Comparison of ENCODE assay signal across 8 cellular contexts in genomic region chr3:111691293-111691909, GRCh38. TPM values are rescaled to one million over a fixed set of nuclear protein-coding genes. Genes with fewer than 3 reads are reported as not detected.
DNase-seq lines count a peak whose midpoint lies in the region; ATAC-seq and TF ChIP-seq lines count a peak whose summit lies in the region.

No MANE protein-coding gene starts in this region.

- DNase-seq in ELF-1 (ENCODE audit: low read depth, low spot score), result peak; percentile 9
- no peak for DNase-seq in left cardiac atrium
- DNase-seq in tibial artery, result no peak
- no peak for DNase-seq in activated T-cell treated with anti-CD3 and anti-CD28 coated beads, Interleukin-2, amount 50 U/mL, for 1 hour
- no peak for DNase-seq in NCI-H1048 (lab: John Stamatoyannopoulos, UW)
- DNase-seq in stimulated activated CD8-positive, alpha-beta memory T cell treated with anti-CD3 and anti-CD28 coated beads, Interleukin-4, amount 100 ng/mL, for 48 hours, result no peak

- no peaks in the 10 kb centered on the region for H3F3A ChIP-seq in SU-DHL-6 (ENCODE audit: insufficient read depth)

- no peaks in the 10 kb centered on the region for H3K9me2 ChIP-seq in SU-DHL-6 (replicated peaks; ENCODE audit: insufficient read depth, low read length)

- intact Hi-C loops in left cardiac atrium (cut with DNase I), result no loop called here
- intact Hi-C loops in tibial artery (cut with DNase I; ENCODE audit: low total_unique reads), result no loop called here

- H3K9ac ChIP-seq in KMS-11 (no peak overlapping the region), SU-DHL-6 (ENCODE audit: low read length) (no peak overlapping the region)

- H3K27me3 ChIP-seq in KMS-11 (ENCODE audit: insufficient read depth, low read depth) (no peaks in the 10 kb centered on the region), SU-DHL-6 (ENCODE audit: low read length) (no peaks in the 10 kb centered on the region), tibial artery (no peaks in the 10 kb centered on the region)

- H3K9me3 ChIP-seq in SU-DHL-6 (ENCODE audit: insufficient read depth, low read length) (no peaks in the 10 kb centered on the region), tibial artery (no peaks in the 10 kb centered on the region)

- no peaks in the 10 kb centered on the region for H3K36me3 ChIP-seq in KMS-11 (ENCODE audit: insufficient read depth)
- H3K36me3 ChIP-seq in SU-DHL-6 (ENCODE audit: low read length), result no peaks in the 10 kb centered on the region
- H3K36me3 ChIP-seq in tibial artery, result no peaks in the 10 kb centered on the region

- H4K20me1 ChIP-seq in KMS-11 (ENCODE audit: insufficient read depth) (no peaks in the 10 kb centered on the region), SU-DHL-6 (ENCODE audit: low read depth, low read length) (no peaks in the 10 kb centered on the region)

- peak; percentile 44 to 48 for ATAC-seq in left cardiac atrium

- H3K4me1 ChIP-seq in KMS-11 (ENCODE audit: low read depth, poor library complexity, severe bottlenecking) (peaks cover 42% of the 10 kb centered on the region), tibial artery (no peaks in the 10 kb centered on the region)

- TF ChIP-seq CTCF in KMS-11 (conservative IDR thresholded peaks at IDR 0.05; ENCODE audit: low read depth, low read length), result peak; percentile 60
- TF ChIP-seq CTCF in SU-DHL-6 (IDR thresholded peaks at IDR 0.05; ENCODE audit: insufficient read depth, low read length, poor library complexity, severe bottlenecking), result peak; percentile 27
- TF ChIP-seq CTCF in tibial artery (IDR thresholded peaks at IDR 0.05), result peak; percentile 19 to 28

- no peak overlapping the region for H2AFZ ChIP-seq in KMS-11 (ENCODE audit: low read depth)
- no peak overlapping the region for H2AFZ ChIP-seq in SU-DHL-6 (ENCODE audit: low read depth, low read length, severe bottlenecking)

- H3K79me2 ChIP-seq in KMS-11 (ENCODE audit: insufficient read depth, low read depth) (no peaks in the 10 kb centered on the region), SU-DHL-6 (ENCODE audit: insufficient read depth, low read length) (no peaks in the 10 kb centered on the region)

- H3K4me3 ChIP-seq in KMS-11 (IDR thresholded peaks at IDR 0.05; ENCODE audit: insufficient read depth, low read depth, low read length) (no peak overlapping the region), SU-DHL-6 (ENCODE audit: insufficient read depth, low read length, poor library complexity, severe bottlenecking) (no peak overlapping the region), tibial artery (no peak overlapping the region)

- no peak overlapping the region for H3K27ac ChIP-seq in KMS-11
- no peak overlapping the region for H3K27ac ChIP-seq in SU-DHL-6 (ENCODE audit: low read depth, low read length)
- H3K27ac ChIP-seq in tibial artery, result no peak overlapping the region

- H3K4me2 ChIP-seq in KMS-11 (peak overlapping the region; percentile 36; the same call in 1 of the 2 replicates), SU-DHL-6 (ENCODE audit: low read depth, low read length, poor library complexity, severe bottlenecking) (no peak overlapping the region)

RNA-seq across cellular contexts. Expression of gene PLCXD2, which starts 16.9 kb away (rescaled TPM):
- under 1 TPM; 0.32 to 0.60 TPM for total RNA-seq in left cardiac atrium
